2 cellular contexts compared by ENCODE assay signal in genomic region chr5:161703528-161703927, GRCh38.
A peak's percentile ranks its signal among the peaks of the same experiment; 100 is the strongest.
TF ChIP-seq lines count a peak whose summit lies in the region.

No MANE protein-coding gene starts in this region.

TF ChIP-seq in HepG2, 621 proteins besides CTCF, POLR2A, EP300 and RAD21:
- TF ChIP-seq ZNF788 (CRISPR knock-in tag; IDR thresholded peaks at IDR 0.05; ENCODE audit: borderline replicate concordance), result no peak
- no peak for TF ChIP-seq HIVEP1 (CRISPR knock-in tag; IDR thresholded peaks at IDR 0.05)
- peak; percentile 79 to 90 for TF ChIP-seq MAFK (conservative IDR thresholded peaks at IDR 0.05 in 1 of 2, IDR thresholded peaks at IDR 0.05 in 1 of 2; ENCODE audit: low read length in 2 of 2)
- TF ChIP-seq ZC3H13 (CRISPR knock-in tag; IDR thresholded peaks at IDR 0.05), result no peak
- no peak for TF ChIP-seq NKX3-1 (CRISPR knock-in tag; IDR thresholded peaks at IDR 0.05)
- peak; percentile 83 for TF ChIP-seq MAFF (IDR thresholded peaks at IDR 0.05; ENCODE audit: low read depth, low read length)

TF ChIP-seq in K562, 482 proteins besides CTCF, POLR2A, EP300 and RAD21:
- TF ChIP-seq, protein P1, sequence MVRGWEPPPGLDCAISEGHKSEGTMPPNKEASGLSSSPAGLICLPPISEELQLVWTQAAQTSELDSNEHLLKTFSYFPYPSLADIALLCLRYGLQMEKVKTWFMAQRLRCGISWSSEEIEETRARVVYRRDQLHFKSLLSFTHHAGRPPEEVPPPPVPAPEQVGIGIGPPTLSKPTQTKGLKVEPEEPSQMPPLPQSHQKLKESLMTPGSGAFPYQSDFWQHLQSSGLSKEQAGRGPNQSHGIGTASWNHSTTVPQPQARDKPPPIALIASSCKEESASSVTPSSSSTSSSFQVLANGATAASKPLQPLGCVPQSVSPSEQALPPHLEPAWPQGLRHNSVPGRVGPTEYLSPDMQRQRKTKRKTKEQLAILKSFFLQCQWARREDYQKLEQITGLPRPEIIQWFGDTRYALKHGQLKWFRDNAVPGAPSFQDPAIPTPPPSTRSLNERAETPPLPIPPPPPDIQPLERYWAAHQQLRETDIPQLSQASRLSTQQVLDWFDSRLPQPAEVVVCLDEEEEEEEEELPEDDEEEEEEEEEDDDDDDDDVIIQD (CRISPR knock-in tag; IDR thresholded peaks at IDR 0.05), result no peak
- no peak for TF ChIP-seq ZNF778 (CRISPR knock-in tag; IDR thresholded peaks at IDR 0.05)
- TF ChIP-seq, protein P2, sequence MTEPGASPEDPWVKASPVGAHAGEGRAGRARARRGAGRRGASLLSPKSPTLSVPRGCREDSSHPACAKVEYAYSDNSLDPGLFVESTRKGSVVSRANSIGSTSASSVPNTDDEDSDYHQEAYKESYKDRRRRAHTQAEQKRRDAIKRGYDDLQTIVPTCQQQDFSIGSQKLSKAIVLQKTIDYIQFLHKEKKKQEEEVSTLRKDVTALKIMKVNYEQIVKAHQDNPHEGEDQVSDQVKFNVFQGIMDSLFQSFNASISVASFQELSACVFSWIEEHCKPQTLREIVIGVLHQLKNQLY (CRISPR knock-in tag; conservative IDR thresholded peaks at IDR 0.05), result no peak
- no peak for TF ChIP-seq YY1 (IDR thresholded peaks at IDR 0.05; ENCODE audit: borderline replicate concordance in 1 of 3, control insufficient read depth in 1 of 3, extremely low read depth in 1 of 3, insufficient read depth in 3 of 3, insufficient read length in 1 of 3, insufficient replicate concordance in 2 of 3, low read depth in 1 of 3, low read length in 2 of 3)
- TF ChIP-seq SP2 (IDR thresholded peaks at IDR 0.05; ENCODE audit: extremely low read depth, low read depth, low read length, poor library complexity, severe bottlenecking), result no peak
- no peak for TF ChIP-seq TAL1 (IDR thresholded peaks at IDR 0.05)
- no peak for TF ChIP-seq ZKSCAN8 (CRISPR knock-in tag; IDR thresholded peaks at IDR 0.05)
- peak; percentile 39; the same call in 1 of the 2 replicates for TF ChIP-seq MAFK (IDR thresholded peaks at IDR 0.05; ENCODE audit: low read length)
- TF ChIP-seq C11orf30 (IDR thresholded peaks at IDR 0.05; ENCODE audit: low read depth), result peak; percentile 36; the same call in 1 of the 2 replicates
- TF ChIP-seq ZNF24 (IDR thresholded peaks at IDR 0.05), result no peak
- TF ChIP-seq DMBX1 (CRISPR knock-in tag; IDR thresholded peaks at IDR 0.05; ENCODE audit: borderline replicate concordance), result no peak
- no peak for TF ChIP-seq ZFPM2 (CRISPR knock-in tag; IDR thresholded peaks at IDR 0.05)
- TF ChIP-seq SRSF3 (IDR thresholded peaks at IDR 0.05; ENCODE audit: insufficient read depth, low read length), result no peak
- TF ChIP-seq, protein P3, sequence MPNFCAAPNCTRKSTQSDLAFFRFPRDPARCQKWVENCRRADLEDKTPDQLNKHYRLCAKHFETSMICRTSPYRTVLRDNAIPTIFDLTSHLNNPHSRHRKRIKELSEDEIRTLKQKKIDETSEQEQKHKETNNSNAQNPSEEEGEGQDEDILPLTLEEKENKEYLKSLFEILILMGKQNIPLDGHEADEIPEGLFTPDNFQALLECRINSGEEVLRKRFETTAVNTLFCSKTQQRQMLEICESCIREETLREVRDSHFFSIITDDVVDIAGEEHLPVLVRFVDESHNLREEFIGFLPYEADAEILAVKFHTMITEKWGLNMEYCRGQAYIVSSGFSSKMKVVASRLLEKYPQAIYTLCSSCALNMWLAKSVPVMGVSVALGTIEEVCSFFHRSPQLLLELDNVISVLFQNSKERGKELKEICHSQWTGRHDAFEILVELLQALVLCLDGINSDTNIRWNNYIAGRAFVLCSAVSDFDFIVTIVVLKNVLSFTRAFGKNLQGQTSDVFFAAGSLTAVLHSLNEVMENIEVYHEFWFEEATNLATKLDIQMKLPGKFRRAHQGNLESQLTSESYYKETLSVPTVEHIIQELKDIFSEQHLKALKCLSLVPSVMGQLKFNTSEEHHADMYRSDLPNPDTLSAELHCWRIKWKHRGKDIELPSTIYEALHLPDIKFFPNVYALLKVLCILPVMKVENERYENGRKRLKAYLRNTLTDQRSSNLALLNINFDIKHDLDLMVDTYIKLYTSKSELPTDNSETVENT (CRISPR knock-in tag; IDR thresholded peaks at IDR 0.05), result no peak
- no peak for TF ChIP-seq PRDM10 (IDR thresholded peaks at IDR 0.05; ENCODE audit: partially characterized antibody)
- TF ChIP-seq SMARCA4 (IDR thresholded peaks at IDR 0.05), result no peak
- peak; percentile 46; the same call in 1 of the 2 replicates for TF ChIP-seq ZNF316 (IDR thresholded peaks at IDR 0.05)
- no peak for TF ChIP-seq KLF6 (CRISPR knock-in tag; IDR thresholded peaks at IDR 0.05; ENCODE audit: borderline replicate concordance)
- no peak for TF ChIP-seq POLR3G (IDR thresholded peaks at IDR 0.05; ENCODE audit: extremely low read depth, insufficient read length, insufficient replicate concordance)
- TF ChIP-seq MAFF (IDR thresholded peaks at IDR 0.05; ENCODE audit: low read length), result peak; percentile 39; the same call in 1 of the 2 replicates
- TF ChIP-seq RB1 (IDR thresholded peaks at IDR 0.05; ENCODE audit: low read depth), result no peak
- TF ChIP-seq POLR2AphosphoS5 (IDR thresholded peaks at IDR 0.05; ENCODE audit: control insufficient read depth, insufficient read depth, low read depth, low read length), result no peak
- TF ChIP-seq, protein P4, sequence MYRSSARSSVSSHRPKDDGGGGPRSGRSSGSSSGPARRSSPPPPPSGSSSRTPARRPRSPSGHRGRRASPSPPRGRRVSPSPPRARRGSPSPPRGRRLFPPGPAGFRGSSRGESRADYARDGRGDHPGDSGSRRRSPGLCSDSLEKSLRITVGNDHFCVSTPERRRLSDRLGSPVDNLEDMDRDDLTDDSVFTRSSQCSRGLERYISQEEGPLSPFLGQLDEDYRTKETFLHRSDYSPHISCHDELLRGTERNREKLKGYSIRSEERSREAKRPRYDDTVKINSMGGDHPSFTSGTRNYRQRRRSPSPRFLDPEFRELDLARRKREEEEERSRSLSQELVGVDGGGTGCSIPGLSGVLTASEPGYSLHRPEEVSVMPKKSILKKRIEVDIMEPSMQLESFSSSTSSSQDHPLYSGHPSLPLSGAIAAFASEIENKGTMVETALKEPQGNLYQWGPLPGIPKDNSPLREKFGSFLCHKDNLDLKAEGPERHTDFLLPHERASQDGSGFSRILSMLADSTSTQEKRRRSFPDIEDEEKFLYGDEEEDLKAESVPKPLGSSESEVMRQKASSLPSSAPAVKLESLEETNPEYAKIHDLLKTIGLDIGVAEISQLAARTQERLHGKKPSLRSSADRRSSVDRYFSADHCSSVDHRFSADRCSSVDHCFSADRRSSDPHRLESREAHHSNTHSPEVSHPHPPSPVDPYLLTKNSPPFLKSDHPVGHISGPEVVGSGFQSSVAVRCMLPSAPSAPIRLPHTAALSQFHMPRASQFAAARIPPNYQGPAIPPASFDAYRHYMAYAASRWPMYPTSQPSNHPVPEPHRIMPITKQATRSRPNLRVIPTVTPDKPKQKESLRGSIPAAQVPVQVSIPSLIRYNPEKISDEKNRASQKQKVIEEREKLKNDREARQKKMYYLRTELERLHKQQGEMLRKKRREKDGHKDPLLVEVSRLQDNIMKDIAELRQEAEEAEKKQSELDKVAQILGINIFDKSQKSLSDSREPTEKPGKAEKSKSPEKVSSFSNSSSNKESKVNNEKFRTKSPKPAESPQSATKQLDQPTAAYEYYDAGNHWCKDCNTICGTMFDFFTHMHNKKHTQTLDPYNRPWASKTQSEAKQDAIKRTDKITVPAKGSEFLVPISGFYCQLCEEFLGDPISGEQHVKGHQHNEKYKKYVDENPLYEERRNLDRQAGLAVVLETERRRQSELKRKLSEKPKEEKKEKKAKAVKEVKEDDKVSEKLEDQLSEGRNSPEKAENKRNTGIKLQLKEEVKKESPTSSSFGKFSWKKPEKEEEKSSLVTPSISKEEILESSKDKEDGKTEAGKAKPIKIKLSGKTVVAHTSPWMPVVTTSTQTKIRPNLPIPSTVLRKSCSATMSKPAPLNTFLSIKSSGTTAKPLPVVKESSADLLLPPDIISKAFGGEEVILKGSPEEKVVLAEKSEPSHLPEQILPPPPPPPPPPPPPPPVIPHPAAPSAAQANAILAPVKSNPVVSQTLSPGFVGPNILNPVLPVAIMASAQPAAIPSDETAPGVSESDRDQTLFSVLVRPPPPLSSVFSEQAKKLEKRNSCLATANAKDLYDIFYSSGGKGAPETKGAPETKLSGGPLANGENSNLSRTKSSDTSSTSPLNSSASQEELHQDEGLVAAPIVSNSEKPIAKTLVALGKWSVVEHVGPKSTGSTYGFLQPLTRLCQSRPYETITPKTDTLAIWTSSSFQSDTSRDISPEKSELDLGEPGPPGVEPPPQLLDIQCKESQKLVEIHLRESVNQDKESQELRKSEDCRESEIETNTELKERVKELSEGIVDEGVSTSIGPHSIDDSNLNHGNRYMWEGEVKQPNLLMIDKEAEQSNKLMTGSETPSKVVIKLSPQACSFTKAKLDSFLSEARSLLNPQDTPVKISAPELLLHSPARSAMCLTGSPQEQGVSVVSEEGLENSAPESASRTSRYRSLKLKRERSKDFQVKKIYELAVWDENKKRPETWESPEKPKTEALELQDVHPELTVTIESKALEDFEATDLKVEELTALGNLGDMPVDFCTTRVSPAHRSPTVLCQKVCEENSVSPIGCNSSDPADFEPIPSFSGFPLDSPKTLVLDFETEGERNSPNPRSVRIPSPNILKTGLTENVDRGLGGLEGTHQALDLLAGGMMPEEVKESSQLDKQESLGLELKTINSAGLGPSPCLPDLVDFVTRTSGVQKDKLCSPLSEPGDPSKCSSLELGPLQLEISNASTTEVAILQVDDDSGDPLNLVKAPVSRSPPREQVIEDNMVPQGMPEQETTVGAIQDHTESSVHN (IDR thresholded peaks at IDR 0.05; ENCODE audit: borderline replicate concordance in 1 of 2, low read depth in 1 of 2), result no peak
- no peak for TF ChIP-seq KLF16 (IDR thresholded peaks at IDR 0.05)
- TF ChIP-seq HDAC8 (tag; IDR thresholded peaks at IDR 0.05), result no peak
TF ChIP-seq in K562: peak in this region for 4.
